Comparison of ENCODE assay signal across 18 cellular contexts in genomic region chr4:101944649-101945048, GRCh38.
DNase-seq lines count a peak whose midpoint lies in the region; ATAC-seq, FAIRE-seq and TF ChIP-seq lines count a peak whose summit lies in the region.
"Had no signal": no experiment of that assay in that cellular context is flagged by ENCODE, and none has a peak within 500 bp of the region (broad histone marks: within the 10 kb centered on the region; RNA-seq: fewer than 3 reads in every experiment).

No MANE protein-coding gene starts in this region.

- H3K27ac ChIP-seq in mammary epithelial cell (ENCODE audit: insufficient read depth, low read depth, low read length), result no peak overlapping the region
- no peak overlapping the region for H3K27ac ChIP-seq in astrocyte (ENCODE audit: low read depth, low read length)
- H3K27ac ChIP-seq: KMS-11 had no signal

- POLR2A ChIA-PET in MCF 10A (lab: Yijun Ruan, JAX), result interaction anchor here (0.7 to 1.2 kb wide), 2 partner anchors 12 to 94 kb away, joined by 3 read pairs; no protein-coding TSS in a partner anchor

- H3K9me3 ChIP-seq in mammary epithelial cell (replicated peaks; ENCODE audit: insufficient read depth, low read length), result no peaks in the 10 kb centered on the region
- H3K9me3 ChIP-seq in astrocyte (ENCODE audit: insufficient read depth, low read depth, low read length), result no peaks in the 10 kb centered on the region
- no peaks in the 10 kb centered on the region for H3K9me3 ChIP-seq in mucosa of descending colon

- H3K4me1 ChIP-seq in mammary epithelial cell (ENCODE audit: insufficient read depth, low read length), result no peaks in the 10 kb centered on the region
- peaks cover 5% of the 10 kb centered on the region for H3K4me1 ChIP-seq in astrocyte (ENCODE audit: insufficient read depth, low read length)
- no peaks in the 10 kb centered on the region for H3K4me1 ChIP-seq in mucosa of descending colon (ENCODE audit: low read depth)

- FAIRE-seq in astrocyte (lab: Jason Lieb, UNC), result no peak
- FAIRE-seq: A204.1, small intestine had no signal

- BruUV-seq in mammary epithelial cell (replicated peaks; lab: Mats Ljungman, UMichigan) (no TSS peak), MCF 10A (replicated peaks; lab: Mats Ljungman, UMichigan) (no TSS peak)

- H3K27ac Mint-ChIP-seq in MCF 10A (ENCODE audit: low read depth, unreplicated experiment) (no peak overlapping the region), astrocyte (ENCODE audit: unreplicated experiment) (peak overlapping the region; percentile 3)
- H3K27ac Mint-ChIP-seq: activated CD4-positive, alpha-beta memory T cell treated with anti-CD3 and anti-CD28 coated beads for 36 hours had no signal

- H3K4me3 Mint-ChIP-seq in MCF 10A (ENCODE audit: unreplicated experiment) (no peak overlapping the region), astrocyte (ENCODE audit: unreplicated experiment) (no peak overlapping the region)
- H3K4me3 Mint-ChIP-seq: activated CD4-positive, alpha-beta memory T cell treated with anti-CD3 and anti-CD28 coated beads for 36 hours had no signal

- no peak overlapping the region for H2AFZ ChIP-seq in mammary epithelial cell (ENCODE audit: low read depth, low read length)
- H2AFZ ChIP-seq in astrocyte (ENCODE audit: low read depth, low read length), result no peak overlapping the region

- H3K9ac ChIP-seq in mammary epithelial cell (ENCODE audit: insufficient read depth, low read length), result no peak overlapping the region
- no peak overlapping the region for H3K9ac ChIP-seq in astrocyte (ENCODE audit: low read length)
- H3K9ac ChIP-seq: KMS-11 had no signal

- H3K4me3 ChIP-seq in mammary epithelial cell (replicated peaks in 1 of 3; ENCODE audit: insufficient read depth in 1 of 3, low read depth in 2 of 3, low read length in 3 of 3), result no peak overlapping the region
- H3K4me3 ChIP-seq in astrocyte (ENCODE audit: insufficient read depth, low read depth, low read length), result no peak overlapping the region
- H3K4me3 ChIP-seq in mucosa of descending colon, result no peak overlapping the region

- H3K27me3 Mint-ChIP-seq in MCF 10A (ENCODE audit: insufficient read depth, unreplicated experiment) (no peaks in the 10 kb centered on the region), astrocyte (ENCODE audit: low read depth, unreplicated experiment) (no peaks in the 10 kb centered on the region)

- WGBS in mammary epithelial cell (ENCODE audit: low coverage, missing lambda C conversion rate), result 76% methylated on average over 1 of the region's 1 CpG

- intact Hi-C loops in mammary epithelial cell (cut with micrococcal nuclease) (no loop called here), MCF 10A (cut with micrococcal nuclease) (no loop called here), mucosa of descending colon (cut with DNase I, micrococcal nuclease) (no loop called here)

- H3K36me3 ChIP-seq in mammary epithelial cell (ENCODE audit: insufficient read depth, low read length) (no peaks in the 10 kb centered on the region), astrocyte (ENCODE audit: insufficient read depth, low read length) (no peaks in the 10 kb centered on the region), mucosa of descending colon (ENCODE audit: low read depth) (no peaks in the 10 kb centered on the region)

- H4K20me1 ChIP-seq in mammary epithelial cell (ENCODE audit: insufficient read depth, low read length) (no peaks in the 10 kb centered on the region), astrocyte (ENCODE audit: insufficient read depth, low read length) (no peaks in the 10 kb centered on the region)

- CTCF ChIA-PET in mammary epithelial cell (lab: Charles Lee; ENCODE audit: low non-redundant PET), result no interaction called here
- CTCF ChIA-PET in MCF 10A (lab: Yijun Ruan, JAX), result interaction anchor here (0.7 to 1.2 kb wide), 2 partner anchors 355 to 410 kb away, joined by 3 to 4 read pairs; no protein-coding TSS in a partner anchor

- in situ Hi-C loops in mammary epithelial cell (cut with MboI; ENCODE audit: low sequenced_read_pairs in 2 of 2), result no loop called here

- H3K36me3 Mint-ChIP-seq in MCF 10A (ENCODE audit: insufficient read depth, unreplicated experiment) (no peaks in the 10 kb centered on the region), astrocyte (ENCODE audit: low read depth, unreplicated experiment) (no peaks in the 10 kb centered on the region)
- H3K36me3 Mint-ChIP-seq: activated CD4-positive, alpha-beta memory T cell treated with anti-CD3 and anti-CD28 coated beads for 36 hours had no signal

- H3K9me3 Mint-ChIP-seq in MCF 10A (ENCODE audit: unreplicated experiment) (no peaks in the 10 kb centered on the region), astrocyte (ENCODE audit: unreplicated experiment) (no peaks in the 10 kb centered on the region)
- H3K9me3 Mint-ChIP-seq: activated CD4-positive, alpha-beta memory T cell treated with anti-CD3 and anti-CD28 coated beads for 36 hours had no signal

- no peak for TF ChIP-seq CTCF in mammary epithelial cell (conservative IDR thresholded peaks at IDR 0.05 in 1 of 2, IDR thresholded peaks at IDR 0.05 in 1 of 2; ENCODE audit: extremely low read depth in 1 of 2, insufficient read depth in 1 of 2, low read depth in 1 of 2, low read length in 2 of 2)
- no peak for TF ChIP-seq CTCF in MCF 10A (IDR thresholded peaks at IDR 0.05; ENCODE audit: unreplicated experiment)
- no peak for TF ChIP-seq CTCF in astrocyte (IDR thresholded peaks at IDR 0.05; ENCODE audit: insufficient read depth, low read depth, low read length)
- TF ChIP-seq CTCF in mucosa of descending colon (IDR thresholded peaks at IDR 0.05), result no peak

- no peak for ATAC-seq in mucosa of descending colon
- ATAC-seq: left lobe of liver had no signal

- no peak overlapping the region for H3K4me2 ChIP-seq in mammary epithelial cell (ENCODE audit: insufficient read depth, low read depth, low read length)
- H3K4me2 ChIP-seq in astrocyte (ENCODE audit: low read length), result peak overlapping the region; percentile 9
- H3K4me2 ChIP-seq: KMS-11 had no signal

- dilution Hi-C loops in mammary epithelial cell (cut with HindIII; ENCODE audit: low sequenced_read_pairs), result no loop called here

- H3K4me1 Mint-ChIP-seq in MCF 10A (ENCODE audit: insufficient read depth, unreplicated experiment) (peaks cover 6% of the 10 kb centered on the region), astrocyte (ENCODE audit: low read depth, unreplicated experiment) (peaks cover 6% of the 10 kb centered on the region)

- peaks cover 4% of the 10 kb centered on the region for H3K27me3 ChIP-seq in mammary epithelial cell (ENCODE audit: insufficient read depth, low read length)
- H3K27me3 ChIP-seq in astrocyte (ENCODE audit: insufficient read depth, low read length), result no peaks in the 10 kb centered on the region

- H3K79me2 ChIP-seq in mammary epithelial cell (ENCODE audit: insufficient read depth, low read length) (no peaks in the 10 kb centered on the region), astrocyte (ENCODE audit: insufficient read depth, low read length) (no peaks in the 10 kb centered on the region)

- DNase-seq in mammary epithelial cell (peak; percentile 26), MCF 10A (ENCODE audit: unreplicated experiment) (no peak), astrocyte (ENCODE audit: low read depth) (peak; percentile 84), kidney glomerular epithelial cell (lab: John Stamatoyannopoulos, UW) (peak; percentile 57), GM19238 (ENCODE audit: insufficient read length, low spot score) (no peak), NOMO-1 (lab: John Stamatoyannopoulos, UW; ENCODE audit: unreplicated experiment in 2 of 2) (no peak), inferior parietal cortex (ENCODE audit: extremely low spot score) (no peak), mucosa of descending colon (no peak)
- DNase-seq: activated CD4-positive, alpha-beta memory T cell treated with anti-CD3 and anti-CD28 coated beads for 36 hours; DMS 273 treated with DMSO at 0.1 percent for 48 hours; effector CD8-positive, alpha-beta T cell; NCI-H1694; NCI-H748 treated with DMSO at 0.1 percent for 48 hours; SHP77; small intestine had no signal

Comparison
In these comparisons a context has a peak if more than half of its experiments do, and no peak if none do; other contexts are left out.
1. DNase-seq: peak in mammary epithelial cell (single experiment), astrocyte (single experiment) and kidney glomerular epithelial cell (single experiment); none in MCF 10A (single experiment), GM19238 (single experiment), NOMO-1 (0 of 2), inferior parietal cortex (single experiment) and mucosa of descending colon (0 of 3).